14 cellular contexts compared by ENCODE assay signal in the genomic region with DNA sequence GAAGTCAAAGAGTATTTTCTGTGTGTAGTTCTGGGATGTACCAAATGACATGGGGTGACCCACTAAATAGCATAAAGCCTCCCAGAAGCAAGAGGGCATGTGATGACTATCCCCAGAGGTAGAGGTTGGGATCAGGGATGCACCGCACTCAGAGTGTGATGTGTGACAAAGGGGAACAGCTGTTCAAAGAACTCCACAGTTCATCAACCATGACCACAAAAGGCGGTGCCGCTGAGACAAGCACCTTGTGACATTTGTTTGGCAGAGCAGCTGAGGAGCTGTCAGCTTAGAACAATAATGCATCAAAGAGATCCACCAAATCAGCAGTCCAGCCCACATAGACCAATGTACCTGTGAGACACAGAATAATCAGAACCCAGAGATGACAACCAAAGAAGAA.
DNase-seq lines count a peak whose midpoint lies in the region; ATAC-seq lines count a peak whose summit lies in the region.
"Had no signal": no experiment of that assay in that cellular context is flagged by ENCODE, and none has a peak within 500 bp of the region (broad histone marks: within the 10 kb centered on the region; RNA-seq: fewer than 3 reads in every experiment).

No MANE protein-coding gene starts in this region.

- no peak overlapping the region for H3K4me3 Mint-ChIP-seq in activated T-helper 17 cell treated with anti-CD3 and anti-CD28 coated beads, Interleukin-2, amount 50 U/mL, for 72 hours
- H3K4me3 Mint-ChIP-seq: B cell, nephron had no signal

- H2AK5ac ChIP-seq in trophoblast cell (ENCODE audit: low read length): no peak overlapping the region

- H3K9me3 ChIP-seq in SJCRH30 (replicated peaks) (no peaks in the 10 kb centered on the region), trophoblast cell (ENCODE audit: insufficient read depth, low read depth, low read length) (no peaks in the 10 kb centered on the region)

- H3K23ac ChIP-seq in trophoblast cell (ENCODE audit: low read length): no peak overlapping the region

- H4K8ac ChIP-seq in trophoblast cell (ENCODE audit: low read depth, low read length): no peak overlapping the region

- no peaks in the 10 kb centered on the region for H3K36me3 ChIP-seq in SJCRH30
- no peaks in the 10 kb centered on the region for H3K36me3 ChIP-seq in H7 (replicated peaks; ENCODE audit: control insufficient read depth, insufficient read depth, low read length)
- no peaks in the 10 kb centered on the region for H3K36me3 ChIP-seq in trophoblast cell (ENCODE audit: control insufficient read depth in 1 of 2, insufficient read depth in 2 of 2, low read length in 2 of 2)

- no peaks in the 10 kb centered on the region for H3K79me1 ChIP-seq in trophoblast cell (ENCODE audit: low read length)

- no peak overlapping the region for H3K14ac ChIP-seq in trophoblast cell (ENCODE audit: low read length)

- peaks cover 7% of the 10 kb centered on the region for H3K27me3 Mint-ChIP-seq in activated T-helper 17 cell treated with anti-CD3 and anti-CD28 coated beads, Interleukin-2, amount 50 U/mL, for 72 hours

- WGBS in trophoblast cell (ENCODE audit: extremely low coverage, insufficient coverage, insufficient read length): no CpG with 5 or more reads among the region's 3 CpGs

- H3K9me3 Mint-ChIP-seq in activated T-helper 17 cell treated with anti-CD3 and anti-CD28 coated beads, Interleukin-2, amount 50 U/mL, for 72 hours: peaks cover 5% of the 10 kb centered on the region

- peak; percentile 59 for DNase-seq in NCI-H2107 (lab: John Stamatoyannopoulos, UW)
- peak; percentile 72 to 82 for DNase-seq in SJCRH30
- DNase-seq in H7: no peak
- DNase-seq in trophoblast cell: no peak
- no peak for DNase-seq in GM19238 (ENCODE audit: insufficient read length, low spot score)
- DNase-seq: activated naive CD4-positive, alpha-beta T cell treated with Interleukin-2 at 50 U/mL for 16 hours; EL; stimulated activated CD4-positive, alpha-beta T cell treated with anti-CD3 and anti-CD28 coated beads, Interleukin-4, amount 100 ng/mL, for 1 hour had no signal

- H3K27ac ChIP-seq in SJCRH30 (no peak overlapping the region), trophoblast cell (ENCODE audit: low read depth, low read length) (no peak overlapping the region)
- H3K27ac ChIP-seq: VCaP had no signal

- H3K4me3 ChIP-seq in SJCRH30: no peak overlapping the region
- no peak overlapping the region for H3K4me3 ChIP-seq in H7 (ENCODE audit: insufficient read depth, low read depth, low read length)
- H3K4me3 ChIP-seq in trophoblast cell (ENCODE audit: low read depth, low read length): no peak overlapping the region

- H3K79me2 ChIP-seq in trophoblast cell (ENCODE audit: control insufficient read depth, insufficient read depth, low read length, poor library complexity): no peaks in the 10 kb centered on the region

- H3K4me2 ChIP-seq in trophoblast cell (ENCODE audit: low read length): no peak overlapping the region

- no peak overlapping the region for H4K12ac ChIP-seq in trophoblast cell (ENCODE audit: low read depth, low read length)

- H2BK120ac ChIP-seq in trophoblast cell (ENCODE audit: insufficient read depth, low read length, poor library complexity): no peak overlapping the region

- no peak overlapping the region for H3K4ac ChIP-seq in trophoblast cell (ENCODE audit: low read depth, low read length)

- H2AFZ ChIP-seq in trophoblast cell (ENCODE audit: insufficient read depth, low read length, poor library complexity): no peak overlapping the region

- no peak overlapping the region for H3K18ac ChIP-seq in trophoblast cell (ENCODE audit: low read length)

- H3K4me1 Mint-ChIP-seq in activated T-helper 17 cell treated with anti-CD3 and anti-CD28 coated beads, Interleukin-2, amount 50 U/mL, for 72 hours: no peaks in the 10 kb centered on the region
- H3K4me1 Mint-ChIP-seq: B cell had no signal

- H3K27ac Mint-ChIP-seq in activated T-helper 17 cell treated with anti-CD3 and anti-CD28 coated beads, Interleukin-2, amount 50 U/mL, for 72 hours: no peak overlapping the region
- H3K27ac Mint-ChIP-seq: B cell, nephron had no signal

- no peak overlapping the region for H3K9ac ChIP-seq in trophoblast cell (ENCODE audit: low read length)

- peaks cover 4% of the 10 kb centered on the region for H3K4me1 ChIP-seq in SJCRH30
- H3K4me1 ChIP-seq in trophoblast cell (ENCODE audit: control insufficient read depth in 1 of 2, insufficient read depth in 2 of 2, low read length in 2 of 2): no peaks in the 10 kb centered on the region

- no peak overlapping the region for H2BK12ac ChIP-seq in trophoblast cell (ENCODE audit: low read length)

- no peak overlapping the region for H4K91ac ChIP-seq in trophoblast cell (ENCODE audit: low read depth, low read length)

- H3K27me3 ChIP-seq in SJCRH30: no peaks in the 10 kb centered on the region
- H3K27me3 ChIP-seq in H7 (ENCODE audit: control insufficient read depth, insufficient read depth, low read length): no peaks in the 10 kb centered on the region
- no peaks in the 10 kb centered on the region for H3K27me3 ChIP-seq in trophoblast cell (ENCODE audit: insufficient read depth, low read length)

- no peaks in the 10 kb centered on the region for H3K36me3 Mint-ChIP-seq in activated T-helper 17 cell treated with anti-CD3 and anti-CD28 coated beads, Interleukin-2, amount 50 U/mL, for 72 hours (ENCODE audit: low read depth)

- no peak overlapping the region for H2BK5ac ChIP-seq in trophoblast cell (ENCODE audit: low read depth, low read length, poor library complexity)

- ATAC-seq in GM18867 (IDR thresholded peaks at IDR 0.05; ENCODE audit: unreplicated experiment) (peak; percentile 82), HG03135 (IDR thresholded peaks at IDR 0.05; ENCODE audit: unreplicated experiment) (peak; percentile 63)
- no peak for ATAC-seq in activated T-helper 17 cell treated with anti-CD3 and anti-CD28 coated beads, Interleukin-2, amount 50 U/mL, for 72 hours (replicated peaks)

Comparison
In these comparisons a context has a peak if more than half of its experiments do, and no peak if none do; other contexts are left out.
1. DNase-seq: peak in NCI-H2107 (single experiment) and SJCRH30 (2 of 2); none in H7 (single experiment), trophoblast cell (0 of 2) and GM19238 (single experiment).